9 cellular contexts compared by ENCODE assay signal in the genomic region with DNA sequence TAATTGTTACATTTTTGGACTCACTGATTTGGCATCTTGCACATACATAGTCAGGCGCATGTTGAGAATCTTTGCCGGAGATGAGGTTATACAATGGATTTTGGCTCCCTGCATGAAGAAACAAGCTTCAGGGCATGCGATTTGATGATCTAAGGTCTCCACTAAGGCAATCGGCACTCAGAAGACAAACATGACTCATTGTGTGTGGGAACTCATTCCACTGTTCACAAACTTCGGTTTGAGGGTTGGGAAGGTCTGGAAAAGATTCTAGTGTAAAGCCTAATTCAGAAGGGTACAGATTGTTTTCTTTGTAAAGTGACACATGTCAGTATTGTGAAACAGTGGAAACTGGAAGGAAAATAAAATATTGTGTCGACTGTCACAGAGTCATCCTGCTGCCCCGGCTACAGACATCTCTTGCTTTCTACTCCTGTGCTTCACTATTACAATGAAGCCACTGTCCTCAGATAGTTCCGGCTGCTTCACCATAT.
A peak's percentile ranks its signal among the peaks of the same experiment; 100 is the strongest.
DNase-seq lines count a peak whose midpoint lies in the region; ATAC-seq and TF ChIP-seq lines count a peak whose summit lies in the region.
"Had no signal": no experiment of that assay in that cellular context is flagged by ENCODE, and none has a peak within 500 bp of the region (broad histone marks: within the 10 kb centered on the region; RNA-seq: fewer than 3 reads in every experiment).

No MANE protein-coding gene starts in this region.

- H3K36me3 ChIP-seq in hepatocyte (replicated peaks; ENCODE audit: insufficient read depth, low read depth) (no peaks in the 10 kb centered on the region), thoracic aorta (no peaks in the 10 kb centered on the region), testis (ENCODE audit: low read depth, missing control alignments) (no peaks in the 10 kb centered on the region)
- H3K36me3 ChIP-seq: adrenal gland had no signal

- peak overlapping the region; percentile 39 for H3K4me2 ChIP-seq in hepatocyte

- peak overlapping the region; percentile 99 for H3K27ac Mint-ChIP-seq in HFFc6
- H3K27ac Mint-ChIP-seq in stimulated activated memory B cell treated with anti-CD40 and anti-IgM and Interleukin-4, amounts not matched to agents 10 μg/mL and 1 μg/mL and 100 μg/mL, for 72 hours = no peak overlapping the region

- H2AFZ ChIP-seq in hepatocyte = no peak overlapping the region

- peak overlapping the region; percentile 47 for H3K4me3 Mint-ChIP-seq in HFFc6
- no peak overlapping the region for H3K4me3 Mint-ChIP-seq in stimulated activated memory B cell treated with anti-CD40 and anti-IgM and Interleukin-4, amounts not matched to agents 10 μg/mL and 1 μg/mL and 100 μg/mL, for 72 hours

- intact Hi-C loops in testis (cut with DNase I; ENCODE audit: low total_unique reads) = no loop called here

- no peaks in the 10 kb centered on the region; the same call in 1 of the 2 replicates for H3K9me3 Mint-ChIP-seq in HFFc6
- peaks cover 3% of the 10 kb centered on the region for H3K9me3 Mint-ChIP-seq in stimulated activated memory B cell treated with anti-CD40 and anti-IgM and Interleukin-4, amounts not matched to agents 10 μg/mL and 1 μg/mL and 100 μg/mL, for 72 hours

- peaks cover 18% of the 10 kb centered on the region for H3K4me1 ChIP-seq in hepatocyte (ENCODE audit: insufficient read depth)
- peaks cover 20 to 21% of the 10 kb centered on the region in 2 donors for H3K4me1 ChIP-seq in thoracic aorta (ENCODE audit: control insufficient read depth in 1 of 2, low read depth in 2 of 2)
- no peaks in the 10 kb centered on the region for H3K4me1 ChIP-seq in testis
- H3K4me1 ChIP-seq: adrenal gland had no signal

- no peak overlapping the region for H3K4me3 ChIP-seq in hepatocyte
- H3K4me3 ChIP-seq in thoracic aorta = no peak overlapping the region
- no peak overlapping the region for H3K4me3 ChIP-seq in testis
- H3K4me3 ChIP-seq: adrenal gland had no signal

- H3K4me1 Mint-ChIP-seq in HFFc6 (ENCODE audit: low read depth) = peaks cover 95% of the 10 kb centered on the region
- H3K4me1 Mint-ChIP-seq in stimulated activated memory B cell treated with anti-CD40 and anti-IgM and Interleukin-4, amounts not matched to agents 10 μg/mL and 1 μg/mL and 100 μg/mL, for 72 hours = no peaks in the 10 kb centered on the region

- DNase-seq in HFFc6 (peak; percentile 100), astrocyte of the hippocampus (ENCODE audit: low read depth, low spot score) (peak; percentile 94), hepatocyte (ENCODE audit: low spot score) (peak; percentile 64), thoracic aorta (ENCODE audit: low spot score) (peak; percentile 6), NCI-H510A (lab: John Stamatoyannopoulos, UW) (no peak), testis (no peak)
- DNase-seq: adrenal gland had no signal

- H3K9me3 ChIP-seq in hepatocyte (ENCODE audit: low read depth) = no peaks in the 10 kb centered on the region
- H3K9me3 ChIP-seq in thoracic aorta = no peaks in the 10 kb centered on the region
- H3K9me3 ChIP-seq in testis = no peaks in the 10 kb centered on the region
- H3K9me3 ChIP-seq: adrenal gland had no signal

- H3K36me3 Mint-ChIP-seq in HFFc6 (ENCODE audit: low read depth) = peaks cover 16% of the 10 kb centered on the region; the same call in 1 of the 2 replicates
- no peaks in the 10 kb centered on the region for H3K36me3 Mint-ChIP-seq in stimulated activated memory B cell treated with anti-CD40 and anti-IgM and Interleukin-4, amounts not matched to agents 10 μg/mL and 1 μg/mL and 100 μg/mL, for 72 hours

- H3K27ac ChIP-seq in hepatocyte = peak overlapping the region; percentile 29
- H3K27ac ChIP-seq in thoracic aorta = no peak overlapping the region
- H3K27ac ChIP-seq in testis = no peak overlapping the region
- H3K27ac ChIP-seq: adrenal gland had no signal

- no peaks in the 10 kb centered on the region for H4K20me1 ChIP-seq in hepatocyte (ENCODE audit: insufficient read depth, poor library complexity, severe bottlenecking)

- WGBS in hepatocyte (ENCODE audit: low lambda C conversion rate, missing lambda C conversion rate) = 46% methylated on average over 8 of the region's 8 CpGs
- WGBS in testis, 2 donors = 68 to 75% methylated on average over 8 of the region's 8 CpGs

- TF ChIP-seq POLR2A in testis (IDR thresholded peaks at IDR 0.05) = no peak

- H3K9me2 ChIP-seq in hepatocyte (replicated peaks; ENCODE audit: insufficient read depth) = no peaks in the 10 kb centered on the region

- H3K79me2 ChIP-seq in hepatocyte = no peaks in the 10 kb centered on the region

- TF ChIP-seq CTCF in HFFc6 (IDR thresholded peaks at IDR 0.05) (no peak), hepatocyte (IDR thresholded peaks at IDR 0.05; ENCODE audit: poor library complexity) (no peak), thoracic aorta (IDR thresholded peaks at IDR 0.05) (no peak), testis (IDR thresholded peaks at IDR 0.05) (no peak)

- ATAC-seq in thoracic aorta (ENCODE audit: insufficient number of reproducible peaks, low FRiP score, low read depth) (peak; percentile 88), GM19035 (IDR thresholded peaks at IDR 0.05; ENCODE audit: unreplicated experiment) (no peak)
- no peak for ATAC-seq in stimulated activated memory B cell treated with anti-CD40 and anti-IgM and Interleukin-4, amounts not matched to agents 10 μg/mL and 1 μg/mL and 100 μg/mL, for 72 hours

- H3K27me3 ChIP-seq in hepatocyte = no peaks in the 10 kb centered on the region
- H3K27me3 ChIP-seq in thoracic aorta (replicated peaks; ENCODE audit: insufficient read depth) = no peaks in the 10 kb centered on the region
- no peaks in the 10 kb centered on the region for H3K27me3 ChIP-seq in testis
- H3K27me3 ChIP-seq: adrenal gland had no signal

- no peaks in the 10 kb centered on the region for H3K27me3 Mint-ChIP-seq in HFFc6 (ENCODE audit: insufficient read depth)
- H3K27me3 Mint-ChIP-seq in stimulated activated memory B cell treated with anti-CD40 and anti-IgM and Interleukin-4, amounts not matched to agents 10 μg/mL and 1 μg/mL and 100 μg/mL, for 72 hours = no peaks in the 10 kb centered on the region

Comparison
In these comparisons a context has a peak if more than half of its experiments do, and no peak if none do; other contexts are left out.
1. DNase-seq: peak in HFFc6 (single experiment), astrocyte of the hippocampus (single experiment), hepatocyte (single experiment) and thoracic aorta (single experiment); none in NCI-H510A (single experiment) and testis (single experiment).